8 cellular contexts compared by ENCODE assay signal in genomic region chr7:87628780-87629569, GRCh38. TPM values are rescaled to one million over a fixed set of nuclear protein-coding genes. Genes with fewer than 3 reads are reported as not detected.
DNase-seq lines count a peak whose midpoint lies in the region; ATAC-seq, FAIRE-seq and TF ChIP-seq lines count a peak whose summit lies in the region.

No MANE protein-coding gene starts in this region.

- intact Hi-C loops in kidney (cut with DNase I): no loop called here

- peaks cover 33% of the 10 kb centered on the region for H3K27me3 ChIP-seq in smooth muscle cell (ENCODE audit: low read depth)

- H4K20me1 ChIP-seq in smooth muscle cell (ENCODE audit: low read depth): no peaks in the 10 kb centered on the region

- ATAC-seq in HG02852 (IDR thresholded peaks at IDR 0.05; ENCODE audit: unreplicated experiment) (no peak), GM21825 (IDR thresholded peaks at IDR 0.05; ENCODE audit: unreplicated experiment) (no peak)

- H3K27ac ChIP-seq in kidney (ENCODE audit: low read depth in 2 of 2, low read length in 2 of 2) (peak overlapping the region; percentile 51 to 65), smooth muscle cell (ENCODE audit: low read depth) (no peak overlapping the region)

- H3F3A ChIP-seq in smooth muscle cell (ENCODE audit: low read depth): no peaks in the 10 kb centered on the region

- WGBS in smooth muscle cell (ENCODE audit: low lambda C conversion rate): 10% methylated on average over 34 of the region's 39 CpGs

- peak; percentile 13 for DNase-seq in CD1c-positive myeloid dendritic cell (ENCODE audit: extremely low spot score)
- peak; percentile 54 for DNase-seq in HK-2 (ENCODE audit: unreplicated experiment)
- DNase-seq in T-helper 9 cell: peak; percentile 10
- DNase-seq in cerebellum (ENCODE audit: low spot score): peak; percentile 73
- DNase-seq in kidney: peak; percentile 73
- no peak for DNase-seq in smooth muscle cell (lab: John Stamatoyannopoulos, UW; ENCODE audit: unreplicated experiment)

- H3K36me3 ChIP-seq in kidney (ENCODE audit: control insufficient read depth in 1 of 2, insufficient read depth in 2 of 2, low read length in 2 of 2): no peaks in the 10 kb centered on the region
- H3K36me3 ChIP-seq in smooth muscle cell (ENCODE audit: low read depth): no peaks in the 10 kb centered on the region

- peak overlapping the region; percentile 93 for H3K4me2 ChIP-seq in smooth muscle cell

- H3K9ac ChIP-seq in kidney (ENCODE audit: low read length in 2 of 2) (peak overlapping the region in 1 of 2 donors; percentile 15), smooth muscle cell (ENCODE audit: low read depth) (no peak overlapping the region)

- H3K4me3 ChIP-seq in kidney (ENCODE audit: low read length in 2 of 2): peak overlapping the region; percentile 78 to 82
- H3K4me3 ChIP-seq in smooth muscle cell: peak overlapping the region; percentile 65

- H3K9me3 ChIP-seq in kidney (ENCODE audit: control insufficient read depth in 1 of 2, low read length in 2 of 2): no peaks in the 10 kb centered on the region
- no peaks in the 10 kb centered on the region for H3K9me3 ChIP-seq in smooth muscle cell (replicated peaks; ENCODE audit: low read depth)

- H3K79me2 ChIP-seq in smooth muscle cell (ENCODE audit: low read depth): no peaks in the 10 kb centered on the region

- peak overlapping the region; percentile 88 for H2AFZ ChIP-seq in smooth muscle cell (ENCODE audit: low read depth)

- no peak for TF ChIP-seq CTCF in kidney (IDR thresholded peaks at IDR 0.05; ENCODE audit: borderline replicate concordance, extremely low read depth, insufficient read depth)
- TF ChIP-seq CTCF in smooth muscle cell (IDR thresholded peaks at IDR 0.05; ENCODE audit: borderline replicate concordance, insufficient read depth, poor library complexity, severe bottlenecking): no peak

- peaks cover 0 to 6% of the 10 kb centered on the region in 2 donors for H3K4me1 ChIP-seq in kidney (ENCODE audit: control insufficient read depth in 1 of 2, insufficient read depth in 1 of 2, low read depth in 1 of 2, low read length in 2 of 2)
- H3K4me1 ChIP-seq in smooth muscle cell (ENCODE audit: low read depth): no peaks in the 10 kb centered on the region

- no peak for FAIRE-seq in kidney (lab: Jason Lieb, UNC)

RNA-seq across cellular contexts. Expression of gene RUNDC3B, which starts 0.8 kb away (rescaled TPM):
- total RNA-seq in cerebellum: 37.1 TPM
- total RNA-seq in kidney: 1.9 TPM
- polyA plus RNA-seq in kidney (ENCODE audit: insufficient read depth, low read depth, low replicate concordance): 1.4 TPM
- 0.04 and 3.2 TPM in 2 replicates for total RNA-seq in smooth muscle cell
- polyA plus RNA-seq in smooth muscle cell: 0.06 and 0.26 TPM in 2 replicates

RNA-seq across cellular contexts. Expression of gene ABCB1, which starts 28.3 kb away (rescaled TPM):
- total RNA-seq in cerebellum (10.4 TPM), kidney (48.3 TPM), smooth muscle cell (1.1 and 10.0 TPM in 2 replicates)
- polyA plus RNA-seq in kidney (ENCODE audit: insufficient read depth, low read depth, low replicate concordance) (29.1 TPM), smooth muscle cell (1.4 and 1.9 TPM in 2 replicates)
